Comparison of ENCODE assay signal across 8 cellular contexts in genomic region chr3:108552267-108553159, GRCh38. TPM values are rescaled to one million over a fixed set of nuclear protein-coding genes. Genes with fewer than 3 reads are reported as not detected.
DNase-seq lines count a peak whose midpoint lies in the region; ATAC-seq, FAIRE-seq and TF ChIP-seq lines count a peak whose summit lies in the region.

No MANE protein-coding gene starts in this region.

- TF ChIP-seq EP300 in suprapubic skin (IDR thresholded peaks at IDR 0.05), result no peak

- no peaks in the 10 kb centered on the region for H3K27me3 ChIP-seq in CD4-positive, CD25-positive, alpha-beta regulatory T cell (ENCODE audit: control insufficient read depth, insufficient read depth, low read length)
- no peaks in the 10 kb centered on the region for H3K27me3 ChIP-seq in suprapubic skin

- peak overlapping the region in 1 of 3 donors; percentile 72 for H3K27ac Mint-ChIP-seq in CD4-positive, CD25-positive, alpha-beta regulatory T cell

- TF ChIP-seq CTCF in fibroblast of the aortic adventitia (IDR thresholded peaks at IDR 0.05; ENCODE audit: insufficient read depth, low read length), result peak; percentile 42
- TF ChIP-seq CTCF in suprapubic skin (IDR thresholded peaks at IDR 0.05), result peak in 1 of 2 donors; percentile 20

- no peak for TF ChIP-seq POLR2A in suprapubic skin (IDR thresholded peaks at IDR 0.05)

- H3K9me3 Mint-ChIP-seq in CD4-positive, CD25-positive, alpha-beta regulatory T cell, result no peaks in the 10 kb centered on the region

- peaks cover 5 to 20% (median 8%) of the 10 kb centered on the region in 4 donors for H3K4me1 Mint-ChIP-seq in CD4-positive, CD25-positive, alpha-beta regulatory T cell

- peak overlapping the region in 1 of 4 donors; percentile 59 for H3K4me3 Mint-ChIP-seq in CD4-positive, CD25-positive, alpha-beta regulatory T cell

- WGBS in suprapubic skin, result 53% methylated on average over 4 of the region's 4 CpGs

- H3K4me1 ChIP-seq in CD4-positive, CD25-positive, alpha-beta regulatory T cell (ENCODE audit: control insufficient read depth, insufficient read depth, low read length, poor library complexity, severe bottlenecking), result peaks cover 6% of the 10 kb centered on the region
- H3K4me1 ChIP-seq in suprapubic skin, result no peaks in the 10 kb centered on the region

- peak; percentile 44 to 65 for ATAC-seq in CD4-positive, CD25-positive, alpha-beta regulatory T cell (ENCODE audit: low read depth in 2 of 2)
- no peak for ATAC-seq in GM21381 (IDR thresholded peaks at IDR 0.05; ENCODE audit: unreplicated experiment)

- no peak overlapping the region for H3K27ac ChIP-seq in CD4-positive, CD25-positive, alpha-beta regulatory T cell (ENCODE audit: insufficient read depth, low read length, poor library complexity, severe bottlenecking)
- H3K27ac ChIP-seq in suprapubic skin, result no peak overlapping the region

- no peaks in the 10 kb centered on the region for H3K9me3 ChIP-seq in CD4-positive, CD25-positive, alpha-beta regulatory T cell (ENCODE audit: control insufficient read depth in 2 of 2, low read length in 2 of 2)
- H3K9me3 ChIP-seq in suprapubic skin, result no peaks in the 10 kb centered on the region

- H3K36me3 ChIP-seq in CD4-positive, CD25-positive, alpha-beta regulatory T cell (ENCODE audit: control insufficient read depth, insufficient read depth, low read length), result no peaks in the 10 kb centered on the region
- H3K36me3 ChIP-seq in suprapubic skin, result no peaks in the 10 kb centered on the region

- peak; percentile 78 for FAIRE-seq in GM19239 (lab: Jason Lieb, UNC)

- peak overlapping the region; percentile 8 for H3K4me3 ChIP-seq in CD4-positive, CD25-positive, alpha-beta regulatory T cell (ENCODE audit: low read depth, low read length)
- H3K4me3 ChIP-seq in fibroblast of the aortic adventitia (ENCODE audit: low read depth, low read length) (no peak overlapping the region), suprapubic skin (no peak overlapping the region)

- no peaks in the 10 kb centered on the region for H3K36me3 Mint-ChIP-seq in CD4-positive, CD25-positive, alpha-beta regulatory T cell

- no peaks in the 10 kb centered on the region for H3K27me3 Mint-ChIP-seq in CD4-positive, CD25-positive, alpha-beta regulatory T cell

- DNase-seq in CD4-positive, CD25-positive, alpha-beta regulatory T cell, result peak in 2 of 3 donors; percentile 50 to 53
- DNase-seq in GM19239 (ENCODE audit: insufficient read length, low spot score) (no peak), NAMALWA (ENCODE audit: low spot score) (peak; percentile 66), SKM-1 treated with dmso at 0.1 percent for 144 hours (lab: John Stamatoyannopoulos, UW; ENCODE audit: unreplicated experiment) (peak; percentile 8), fibroblast of the aortic adventitia (ENCODE audit: low read depth) (peak; percentile 81), pons (ENCODE audit: low spot score) (peak; percentile 76), suprapubic skin (ENCODE audit: low spot score in 2 of 2) (no peak)

RNA-seq across cellular contexts. Expression of gene CIP2A, which starts 36.7 kb away (rescaled TPM):
- total RNA-seq in CD4-positive, CD25-positive, alpha-beta regulatory T cell, result 6.3 TPM
- 1 to 10 TPM in 3 of 4 donors, under 1 TPM in 1; 0.99 to 2.9 (median 1.6) TPM for polyA plus RNA-seq in CD4-positive, CD25-positive, alpha-beta regulatory T cell
- total RNA-seq in fibroblast of the aortic adventitia (ENCODE audit: low replicate concordance) (7.1 and 39.2 TPM in 2 replicates), suprapubic skin (1 to 10 TPM; 1.3 to 6.4 (median 2.0) TPM)

RNA-seq across cellular contexts. Expression of gene DZIP3, which starts 37.0 kb away (rescaled TPM):
- 14.9 TPM for total RNA-seq in CD4-positive, CD25-positive, alpha-beta regulatory T cell
- 10 to 100 TPM in 2 of 4 donors, 1 to 10 TPM in 2; 5.2 to 12.2 (median 8.7) TPM for polyA plus RNA-seq in CD4-positive, CD25-positive, alpha-beta regulatory T cell
- total RNA-seq in fibroblast of the aortic adventitia (ENCODE audit: low replicate concordance) (16.7 and 27.6 TPM in 2 replicates), suprapubic skin (1 to 10 TPM; 3.6 to 7.7 (median 3.9) TPM)

RNA-seq across cellular contexts. Expression of gene MYH15, which starts 42.1 kb away (rescaled TPM):
- 0.12 TPM for total RNA-seq in CD4-positive, CD25-positive, alpha-beta regulatory T cell
- under 1 TPM in 1 of 4 donors, not detected in 3; 0.03 TPM for polyA plus RNA-seq in CD4-positive, CD25-positive, alpha-beta regulatory T cell
- total RNA-seq in fibroblast of the aortic adventitia (ENCODE audit: low replicate concordance) (0.99 and 1.6 TPM in 2 replicates), suprapubic skin (under 1 TPM in 3 of 4 donors, not detected in 1; 0.17 to 0.31 (median 0.30) TPM)

Comparison
In these comparisons a context has a peak if more than half of its experiments do, and no peak if none do; other contexts are left out.
1. DNase-seq: peak in CD4-positive, CD25-positive, alpha-beta regulatory T cell (2 of 3), NAMALWA (single experiment), SKM-1 treated with dmso at 0.1 percent for 144 hours (single experiment), fibroblast of the aortic adventitia (single experiment) and pons (single experiment); none in GM19239 (single experiment) and suprapubic skin (0 of 2).